In the genomic region with DNA sequence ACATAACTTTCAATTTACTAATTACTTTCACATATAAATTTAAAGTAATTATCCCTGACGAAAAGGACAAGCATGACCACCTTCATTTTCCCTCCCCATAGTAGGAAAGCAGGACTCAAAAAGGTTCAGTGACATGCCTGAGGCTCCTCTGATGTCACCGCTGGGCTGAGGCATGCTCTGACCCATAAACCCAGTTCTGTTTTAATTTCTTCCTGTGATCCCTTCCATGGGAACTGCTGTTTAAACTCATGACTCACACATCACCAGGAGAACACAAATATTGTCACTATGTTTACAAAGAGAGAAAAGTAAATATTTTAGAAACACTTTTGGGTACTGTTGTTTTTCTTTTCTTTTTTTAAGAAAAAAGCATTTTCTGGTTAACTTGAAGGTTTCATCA, we compare ENCODE assay signal across 17 cellular contexts. TPM values are rescaled to one million over a fixed set of nuclear protein-coding genes. Genes with fewer than 3 reads are reported as not detected.
DNase-seq lines count a peak whose midpoint lies in the region; ATAC-seq and TF ChIP-seq lines count a peak whose summit lies in the region.
"Had no signal": no experiment of that assay in that cellular context is flagged by ENCODE, and none has a peak within 500 bp of the region (broad histone marks: within the 10 kb centered on the region; RNA-seq: fewer than 3 reads in every experiment).

No MANE protein-coding gene starts in this region.

- peaks cover 8% of the 10 kb centered on the region for H3K9me3 ChIP-seq in adipocyte (ENCODE audit: control insufficient read depth, low read length)

- no peak overlapping the region for H3K4me3 Mint-ChIP-seq in progenitor cell of endocrine pancreas (ENCODE audit: low read depth)
- H3K4me3 Mint-ChIP-seq: activated B cell treated with CpG ODN at 0.5 μM for 24 hours; activated T-cell treated with anti-CD3 and anti-CD28 coated beads, Interleukin-2, amount 50 U/mL, for 24 hours had no signal

- peak; percentile 65 for DNase-seq in LHCN-M2 (ENCODE audit: low read depth)
- peak; percentile 40 for DNase-seq in adipocyte (ENCODE audit: low read depth)
- DNase-seq in kidney tubule cell (ENCODE audit: low spot score), result peak; percentile 90
- no peak for DNase-seq in NCI-H1436 treated with DMSO at 0.1 percent for 48 hours (lab: John Stamatoyannopoulos, UW)
- no peak for DNase-seq in NOMO-1 (lab: John Stamatoyannopoulos, UW; ENCODE audit: unreplicated experiment in 2 of 2)
- no peak for DNase-seq in progenitor cell of endocrine pancreas (ENCODE audit: low spot score, unreplicated experiment)
- DNase-seq: activated B cell treated with CpG ODN at 0.5 μM for 24 hours; activated T-cell treated with anti-CD3 and anti-CD28 coated beads, Interleukin-2, amount 50 U/mL, for 24 hours; anterior cingulate cortex; C1 segment of cervical spinal cord; effector CD4-positive, alpha-beta T cell; NCI-H2107; stimulated activated CD4-positive, alpha-beta T cell treated with anti-CD3 and anti-CD28 coated beads, Interleukin-4, amount 100 ng/mL, for 24 hours; stimulated activated naive CD8-positive, alpha-beta T cell treated with anti-CD3 and anti-CD28 coated beads, Interleukin-15, Interleukin-2, amounts not matched to agents 100 U/mL and 50 U/mL, for 24 hours had no signal

- H3K27ac ChIP-seq in C4-2B, result peak overlapping the region; percentile 63

- H3K27ac Mint-ChIP-seq in progenitor cell of endocrine pancreas, result no peak overlapping the region
- H3K27ac Mint-ChIP-seq: activated B cell treated with CpG ODN at 0.5 μM for 24 hours; activated T-cell treated with anti-CD3 and anti-CD28 coated beads, Interleukin-2, amount 50 U/mL, for 24 hours had no signal

- H3K4me1 Mint-ChIP-seq in progenitor cell of endocrine pancreas (ENCODE audit: low read depth), result peaks cover 5% of the 10 kb centered on the region

- H3K4me3 ChIP-seq in adipocyte (ENCODE audit: low read length), result no peak overlapping the region

- ATAC-seq in HG02759 (IDR thresholded peaks at IDR 0.05; ENCODE audit: unreplicated experiment), result no peak
- ATAC-seq: stimulated activated naive CD8-positive, alpha-beta T cell treated with anti-CD3 and anti-CD28 coated beads, Interleukin-15, Interleukin-2, amounts not matched to agents 100 U/mL and 50 U/mL, for 24 hours had no signal

- peaks cover 82% of the 10 kb centered on the region for H3K27me3 ChIP-seq in adipocyte (replicated peaks; ENCODE audit: control insufficient read depth, insufficient read depth, low read length)

- H3K4me1 ChIP-seq in adipocyte (ENCODE audit: control insufficient read depth, insufficient read depth, low read length), result no peaks in the 10 kb centered on the region

- no peaks in the 10 kb centered on the region for H3K36me3 ChIP-seq in adipocyte (ENCODE audit: control insufficient read depth, insufficient read depth, low read length, severe bottlenecking)

- no peaks in the 10 kb centered on the region for H3K9me3 Mint-ChIP-seq in progenitor cell of endocrine pancreas (ENCODE audit: low read depth)
- H3K9me3 Mint-ChIP-seq: activated B cell treated with CpG ODN at 0.5 μM for 24 hours; activated T-cell treated with anti-CD3 and anti-CD28 coated beads, Interleukin-2, amount 50 U/mL, for 24 hours had no signal

- no peak overlapping the region for H3K9ac ChIP-seq in adipocyte (ENCODE audit: low read length)

- no peaks in the 10 kb centered on the region for H3K36me3 Mint-ChIP-seq in progenitor cell of endocrine pancreas (ENCODE audit: insufficient read depth)

- peaks cover 84% of the 10 kb centered on the region for H3K27me3 Mint-ChIP-seq in progenitor cell of endocrine pancreas

- TF ChIP-seq CTCF in C4-2B (conservative IDR thresholded peaks at IDR 0.05), result no peak
- TF ChIP-seq CTCF in progenitor cell of endocrine pancreas (IDR thresholded peaks at IDR 0.05; ENCODE audit: unreplicated experiment), result no peak

RNA-seq across cellular contexts. Expression of a gene that starts 38.0 kb away (rescaled TPM):
- total RNA-seq in LHCN-M2 (2014; rRNA removed) (not detected in 2 replicates), progenitor cell of endocrine pancreas (not detected in 2 replicates)
- not detected for polyA plus RNA-seq in LHCN-M2 (2012)
- total RNA-seq: activated B cell treated with CpG ODN at 0.5 μM for 24 hours, mucosa of gallbladder had no signal

RNA-seq across cellular contexts. Expression of a gene that starts 53.3 kb away (rescaled TPM):
- total RNA-seq in LHCN-M2 (2014; rRNA removed) (57.8 and 121 TPM in 2 replicates), progenitor cell of endocrine pancreas (8.2 and 11.8 TPM in 2 replicates)
- polyA plus RNA-seq in LHCN-M2 (2012), result 19.5 TPM

Comparison
In these comparisons a context has a peak if more than half of its experiments do, and no peak if none do; other contexts are left out.
1. DNase-seq: peak in LHCN-M2 (single experiment), adipocyte (single experiment) and kidney tubule cell (single experiment); none in NCI-H1436 treated with DMSO at 0.1 percent for 48 hours (single experiment), NOMO-1 (0 of 2) and progenitor cell of endocrine pancreas (single experiment).